ENCODE assay signal across 1 cellular context in the genomic region with DNA sequence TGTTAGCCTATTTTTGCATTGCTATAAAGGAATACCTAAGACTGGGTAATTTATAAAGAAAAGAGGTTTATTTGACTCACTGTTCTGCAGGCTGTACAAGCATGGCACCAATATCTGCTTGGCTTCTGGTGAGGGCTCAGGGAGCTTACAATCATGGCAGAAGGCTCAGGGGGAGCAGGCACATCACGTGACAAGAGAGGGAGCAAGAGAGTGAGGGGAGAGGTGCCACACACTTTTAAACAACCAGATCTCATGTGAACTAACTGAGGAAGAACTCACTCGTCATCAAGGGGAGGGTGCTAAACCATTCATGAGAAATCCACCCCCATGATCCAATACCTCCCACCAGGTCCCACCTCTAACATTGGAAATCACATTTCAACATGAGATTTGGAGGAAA.
TF ChIP-seq lines count a peak whose summit lies in the region.

No MANE protein-coding gene starts in this region.

TF ChIP-seq in K562, 482 proteins besides CTCF, POLR2A, EP300 and RAD21 (continued from another document):
- TF ChIP-seq, protein P1, sequence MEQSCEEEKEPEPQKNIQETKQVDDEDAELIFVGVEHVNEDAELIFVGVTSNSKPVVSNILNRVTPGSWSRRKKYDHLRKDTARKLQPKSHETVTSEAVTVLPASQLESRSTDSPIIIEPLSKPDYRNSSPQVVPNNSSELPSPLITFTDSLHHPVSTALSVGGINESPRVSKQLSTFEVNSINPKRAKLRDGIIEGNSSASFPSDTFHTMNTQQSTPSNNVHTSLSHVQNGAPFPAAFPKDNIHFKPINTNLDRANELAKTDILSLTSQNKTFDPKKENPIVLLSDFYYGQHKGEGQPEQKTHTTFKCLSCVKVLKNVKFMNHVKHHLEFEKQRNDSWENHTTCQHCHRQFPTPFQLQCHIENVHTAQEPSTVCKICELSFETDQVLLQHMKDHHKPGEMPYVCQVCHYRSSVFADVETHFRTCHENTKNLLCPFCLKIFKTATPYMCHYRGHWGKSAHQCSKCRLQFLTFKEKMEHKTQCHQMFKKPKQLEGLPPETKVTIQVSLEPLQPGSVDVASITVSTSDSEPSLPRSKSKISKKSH (CRISPR knock-in tag; IDR thresholded peaks at IDR 0.05), result no peak
- TF ChIP-seq TAF15 (IDR thresholded peaks at IDR 0.05; ENCODE audit: low read depth, low read length), result no peak
- TF ChIP-seq, protein P2, sequence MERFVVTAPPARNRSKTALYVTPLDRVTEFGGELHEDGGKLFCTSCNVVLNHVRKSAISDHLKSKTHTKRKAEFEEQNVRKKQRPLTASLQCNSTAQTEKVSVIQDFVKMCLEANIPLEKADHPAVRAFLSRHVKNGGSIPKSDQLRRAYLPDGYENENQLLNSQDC (CRISPR knock-in tag; IDR thresholded peaks at IDR 0.05), result no peak
